Comparison of ENCODE assay signal across 26 cellular contexts in the genomic region with DNA sequence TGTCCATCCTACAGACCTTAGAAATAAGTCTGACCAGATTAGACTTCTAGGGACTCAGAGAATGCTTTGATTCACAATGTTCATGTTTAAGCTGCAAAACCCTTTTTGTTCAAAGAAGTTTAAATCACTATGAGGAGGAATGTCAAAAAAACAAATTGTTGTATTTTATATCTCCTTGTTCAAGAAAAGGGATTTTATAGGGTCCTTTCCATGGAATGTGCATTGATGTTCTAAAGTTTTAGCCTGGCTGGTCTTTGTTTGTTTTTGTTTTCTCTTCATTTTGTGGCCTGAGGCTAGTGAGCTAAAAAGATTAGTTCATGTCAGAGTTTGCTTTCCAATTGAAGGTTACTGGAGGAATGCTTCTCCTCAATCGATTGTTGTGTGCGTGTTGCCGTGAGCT.
"Had no signal": no experiment of that assay in that cellular context is flagged by ENCODE, and none has a peak within 500 bp of the region (broad histone marks: within the 10 kb centered on the region; RNA-seq: fewer than 3 reads in every experiment).

No MANE protein-coding gene starts in this region.

- H3K27ac ChIP-seq: brain microvascular endothelial cell, VCaP had no signal

- H3K9me3 Mint-ChIP-seq: central memory CD8-positive, alpha-beta T cell had no signal

- H3K27ac Mint-ChIP-seq: activated naive CD4-positive, alpha-beta T cell treated with anti-CD3 and anti-CD28 coated beads, Interleukin-2, amount 10 ng/mL, durations not matched to agents 7 days and 5 days; activated naive CD4-positive, alpha-beta T cell treated with anti-CD3 and anti-CD28 coated beads, Interleukin-2, amount 50 U/mL, for 72 hours; activated naive CD8-positive, alpha-beta T cell treated with anti-CD3 and anti-CD28 coated beads, Interleukin-2, amount 10 ng/mL, durations not matched to agents 7 days and 5 days; activated T-cell treated with anti-CD3 and anti-CD28 coated beads, Interleukin-2, amount 50 U/mL, for 24 hours; activated T-cell treated with anti-CD3 and anti-CD28 coated beads, Interleukin-2, amount 50 U/mL, for 72 hours; WTC11 had no signal

- DNase-seq: activated CD4-positive, alpha-beta T cell treated with anti-CD3 and anti-CD28 coated beads for 48 hours; activated CD4-positive, alpha-beta T cell treated with anti-CD3 and anti-CD28 coated beads, Interleukin-2, amount 50 U/mL, for 1 hour; activated CD4-positive, alpha-beta T cell treated with anti-CD3 and anti-CD28 coated beads, Interleukin-2, amount 50 U/mL, for 48 hours; activated CD8-positive, alpha-beta memory T cell treated with anti-CD3 and anti-CD28 coated beads, Interleukin-2, amount 50 U/mL, for 48 hours; activated gamma-delta T cell; activated naive CD4-positive, alpha-beta T cell; activated naive CD4-positive, alpha-beta T cell treated with anti-CD3 and anti-CD28 coated beads, Interleukin-2, amount 10 ng/mL, durations not matched to agents 7 days and 5 days; activated naive CD8-positive, alpha-beta T cell treated with anti-CD3 and anti-CD28 coated beads, Interleukin-2, amount 10 ng/mL, durations not matched to agents 7 days and 5 days; activated T-cell treated with anti-CD3 and anti-CD28 coated beads for 4 hours; activated T-cell treated with anti-CD3 and anti-CD28 coated beads, Interleukin-2, amount 50 U/mL, for 24 hours; activated T-cell treated with anti-CD3 and anti-CD28 coated beads, Interleukin-2, amount 50 U/mL, for 72 hours; amniotic stem cell; anterior cingulate cortex; brain microvascular endothelial cell; cortex of kidney; dermis blood vessel endothelial cell; effector CD4-positive, alpha-beta T cell; foreskin fibroblast; head of caudate nucleus; T-helper 2 cell had no signal

- H3K27me3 ChIP-seq: brain microvascular endothelial cell had no signal

- H3K4me3 Mint-ChIP-seq: activated naive CD4-positive, alpha-beta T cell treated with anti-CD3 and anti-CD28 coated beads, Interleukin-2, amount 10 ng/mL, durations not matched to agents 7 days and 5 days; activated naive CD8-positive, alpha-beta T cell treated with anti-CD3 and anti-CD28 coated beads, Interleukin-2, amount 10 ng/mL, durations not matched to agents 7 days and 5 days; activated T-cell treated with anti-CD3 and anti-CD28 coated beads, Interleukin-2, amount 50 U/mL, for 24 hours; activated T-cell treated with anti-CD3 and anti-CD28 coated beads, Interleukin-2, amount 50 U/mL, for 72 hours; central memory CD8-positive, alpha-beta T cell; WTC11 had no signal

- H3K4me1 Mint-ChIP-seq: activated naive CD4-positive, alpha-beta T cell treated with anti-CD3 and anti-CD28 coated beads, Interleukin-2, amount 10 ng/mL, durations not matched to agents 7 days and 5 days; WTC11 had no signal

- H3K36me3 ChIP-seq: brain microvascular endothelial cell had no signal

- H3K27me3 Mint-ChIP-seq: activated naive CD4-positive, alpha-beta T cell treated with anti-CD3 and anti-CD28 coated beads, Interleukin-2, amount 10 ng/mL, durations not matched to agents 7 days and 5 days; activated naive CD8-positive, alpha-beta T cell treated with anti-CD3 and anti-CD28 coated beads, Interleukin-2, amount 10 ng/mL, durations not matched to agents 7 days and 5 days; activated T-cell treated with anti-CD3 and anti-CD28 coated beads, Interleukin-2, amount 50 U/mL, for 24 hours; central memory CD8-positive, alpha-beta T cell had no signal

- ATAC-seq: activated CD4-positive, CD25-positive, alpha-beta regulatory T cell treated with anti-CD3 and anti-CD28 coated beads, Interleukin-2, amount 50 U/mL, for 24 hours; activated naive CD4-positive, alpha-beta T cell treated with anti-CD3 and anti-CD28 coated beads, Interleukin-2, amount 50 U/mL, for 72 hours; activated T-cell treated with anti-CD3 and anti-CD28 coated beads, Interleukin-2, amount 50 U/mL, for 72 hours; esophagus mucosa; WTC11 had no signal
